12 cellular contexts compared by ENCODE assay signal in genomic region chr11:124536520-124536919, GRCh38. TPM values are rescaled to one million over a fixed set of nuclear protein-coding genes. Genes with fewer than 3 reads are reported as not detected.
DNase-seq lines count a peak whose midpoint lies in the region; ATAC-seq lines count a peak whose summit lies in the region.
"Had no signal": no experiment of that assay in that cellular context is flagged by ENCODE, and none has a peak within 500 bp of the region (broad histone marks: within the 10 kb centered on the region; RNA-seq: fewer than 3 reads in every experiment).

No MANE protein-coding gene starts in this region.

- no peak overlapping the region for H4K8ac ChIP-seq in mesenchymal stem cell (ENCODE audit: low read length)

- no peaks in the 10 kb centered on the region for H3K79me1 ChIP-seq in mesenchymal stem cell (replicated peaks; ENCODE audit: low read length, poor library complexity, severe bottlenecking)

- H3K4me3 ChIP-seq in mesenchymal stem cell (ENCODE audit: insufficient read depth in 1 of 2, low read depth in 1 of 2, low read length in 2 of 2) = no peak overlapping the region

- H2BK15ac ChIP-seq in mesenchymal stem cell (ENCODE audit: low read depth, poor library complexity, severe bottlenecking) = no peak overlapping the region

- no peak overlapping the region for H2AFZ ChIP-seq in mesenchymal stem cell (ENCODE audit: low read depth, low read length)

- no peak overlapping the region for H2BK12ac ChIP-seq in mesenchymal stem cell (ENCODE audit: low read length in 2 of 2)

- DNase-seq in CMK (ENCODE audit: low read depth) (peak; percentile 46), NCI-H460 (ENCODE audit: extremely low read depth, low read depth) (peak; percentile 56), epithelial cell of prostate (ENCODE audit: low read depth, low spot score) (peak; percentile 29), mesenchymal stem cell (peak; percentile 58), DMS 273 (lab: John Stamatoyannopoulos, UW; ENCODE audit: unreplicated experiment) (no peak)
- no peak for DNase-seq in naive thymus-derived CD8-positive, alpha-beta T cell
- DNase-seq: DND-41 had no signal

- POLR2A ChIA-PET in naive thymus-derived CD8-positive, alpha-beta T cell (lab: Charles Lee) = no interaction called here

- H3K23ac ChIP-seq in mesenchymal stem cell (ENCODE audit: low read length in 2 of 2) = no peak overlapping the region

- peak overlapping the region in 1 of 10 donors; percentile 45 for H3K27ac Mint-ChIP-seq in naive thymus-derived CD8-positive, alpha-beta T cell
- H3K27ac Mint-ChIP-seq: activated T-helper 1 cell treated with anti-CD3 and anti-CD28 coated beads, Interleukin-12 subunit alpha, Interleukin-12 subunit beta, Interleukin-2, Interleukin-4 antibody, amounts not matched to agents 30 ng/mL and 10 ng/mL and 1 ng/mL, durations not matched to agents 14 hours and 24 hours and 36 hours had no signal

- peaks cover 0 to 4% (median 0%) of the 10 kb centered on the region in 3 donors for H3K36me3 Mint-ChIP-seq in naive thymus-derived CD8-positive, alpha-beta T cell

- no peaks in the 10 kb centered on the region for H3K4me1 ChIP-seq in mesenchymal stem cell (ENCODE audit: control insufficient read depth, insufficient read depth, low read depth, low read length)

- no peak overlapping the region for H2BK120ac ChIP-seq in mesenchymal stem cell (ENCODE audit: low read depth, low read length)

- H3K27ac ChIP-seq in epithelial cell of prostate = no peak overlapping the region
- H3K27ac ChIP-seq in mesenchymal stem cell (ENCODE audit: low read length, poor library complexity, severe bottlenecking) = no peak overlapping the region

- no peaks in the 10 kb centered on the region for H3K27me3 ChIP-seq in mesenchymal stem cell (ENCODE audit: control insufficient read depth in 1 of 2, insufficient read depth in 1 of 2, low read length in 2 of 2)

- H2AK5ac ChIP-seq in mesenchymal stem cell (ENCODE audit: low read length, severe bottlenecking) = no peak overlapping the region

- ATAC-seq in GM21528 (IDR thresholded peaks at IDR 0.05; ENCODE audit: low FRiP score, unreplicated experiment) = no peak
- no peak for ATAC-seq in naive thymus-derived CD8-positive, alpha-beta T cell
- no peak for ATAC-seq in GM19395 (IDR thresholded peaks at IDR 0.05; ENCODE audit: unreplicated experiment)

- H3K36me3 ChIP-seq in mesenchymal stem cell (ENCODE audit: control insufficient read depth in 1 of 2, insufficient read depth in 2 of 2, low read depth in 1 of 2, low read length in 2 of 2) = no peaks in the 10 kb centered on the region

- no peak overlapping the region for H2BK5ac ChIP-seq in mesenchymal stem cell (ENCODE audit: low read depth, low read length, poor library complexity, severe bottlenecking)

- H3K4me2 ChIP-seq in mesenchymal stem cell (ENCODE audit: low read length, poor library complexity, severe bottlenecking) = no peak overlapping the region

- H3K14ac ChIP-seq in mesenchymal stem cell (ENCODE audit: low read length in 2 of 2) = peak overlapping the region in 1 of 2 experiments; percentile 35

- no peak overlapping the region for H4K91ac ChIP-seq in mesenchymal stem cell (ENCODE audit: low read length)

- H3K27me3 Mint-ChIP-seq in naive thymus-derived CD8-positive, alpha-beta T cell = peaks cover 19 to 88% (median 41%) of the 10 kb centered on the region in 5 donors

- H3K4me3 Mint-ChIP-seq in naive thymus-derived CD8-positive, alpha-beta T cell = no peak overlapping the region
- H3K4me3 Mint-ChIP-seq: activated T-helper 1 cell treated with anti-CD3 and anti-CD28 coated beads, Interleukin-12 subunit alpha, Interleukin-12 subunit beta, Interleukin-2, Interleukin-4 antibody, amounts not matched to agents 30 ng/mL and 10 ng/mL and 1 ng/mL, durations not matched to agents 14 hours and 24 hours and 36 hours had no signal

- H3K18ac ChIP-seq in mesenchymal stem cell (ENCODE audit: low read depth in 1 of 2, low read length in 2 of 2) = no peak overlapping the region

- no peaks in the 10 kb centered on the region for H3K9me3 ChIP-seq in mesenchymal stem cell (ENCODE audit: control insufficient read depth, low read length)

- H3K9ac ChIP-seq in mesenchymal stem cell (ENCODE audit: low read length) = no peak overlapping the region

- 68% methylated on average over 5 of the region's 6 CpGs for WGBS in mesenchymal stem cell

- H3K4me1 Mint-ChIP-seq in naive thymus-derived CD8-positive, alpha-beta T cell = no peaks in the 10 kb centered on the region

- H3K9me3 Mint-ChIP-seq in naive thymus-derived CD8-positive, alpha-beta T cell = peaks cover 0 to 3% (median 0%) of the 10 kb centered on the region in 9 donors
- H3K9me3 Mint-ChIP-seq: activated T-helper 1 cell treated with anti-CD3 and anti-CD28 coated beads, Interleukin-12 subunit alpha, Interleukin-12 subunit beta, Interleukin-2, Interleukin-4 antibody, amounts not matched to agents 30 ng/mL and 10 ng/mL and 1 ng/mL, durations not matched to agents 14 hours and 24 hours and 36 hours had no signal

- no peak overlapping the region for H3K4ac ChIP-seq in mesenchymal stem cell (ENCODE audit: low read depth in 1 of 2, low read length in 2 of 2)

RNA-seq across cellular contexts. Expression of gene OR8B12, which starts 6.9 kb away (rescaled TPM):
- total RNA-seq in NCI-H460 (2014; rRNA removed; shearing (Covaris generic)) = not detected in 2 replicates
- not detected in 2 replicates for polyA plus RNA-seq in NCI-H460 (2014; cell fraction: nucleus; rRNA removed)
- polyA plus RNA-seq in mesenchymal stem cell (2013, experiment 1 of 2) = not detected
- polyA plus RNA-seq in mesenchymal stem cell (2013, experiment 2 of 2) = not detected
- not detected for total RNA-seq in naive thymus-derived CD8-positive, alpha-beta T cell
- polyA plus RNA-seq in naive thymus-derived CD8-positive, alpha-beta T cell = not detected
- total RNA-seq: activated T-helper 1 cell treated with anti-CD3 and anti-CD28 coated beads, Interleukin-12 subunit alpha, Interleukin-12 subunit beta, Interleukin-2, Interleukin-4 antibody, amounts not matched to agents 30 ng/mL and 10 ng/mL and 1 ng/mL, durations not matched to agents 14 hours and 24 hours and 36 hours; renal cortical epithelial cell had no signal
- polyA plus RNA-seq: esophagus had no signal

RNA-seq across cellular contexts. Expression of gene OR8A1, which starts 33.3 kb away (rescaled TPM):
- total RNA-seq in NCI-H460 (2014; rRNA removed; shearing (Covaris generic)) = not detected in 2 replicates
- polyA plus RNA-seq in NCI-H460 (2014; cell fraction: nucleus; rRNA removed) = not detected in 2 replicates
- polyA plus RNA-seq in mesenchymal stem cell (2013, experiment 1 of 2) = not detected
- polyA plus RNA-seq in mesenchymal stem cell (2013, experiment 2 of 2) = not detected
- total RNA-seq in naive thymus-derived CD8-positive, alpha-beta T cell = not detected
- not detected for polyA plus RNA-seq in naive thymus-derived CD8-positive, alpha-beta T cell
- total RNA-seq: activated T-helper 1 cell treated with anti-CD3 and anti-CD28 coated beads, Interleukin-12 subunit alpha, Interleukin-12 subunit beta, Interleukin-2, Interleukin-4 antibody, amounts not matched to agents 30 ng/mL and 10 ng/mL and 1 ng/mL, durations not matched to agents 14 hours and 24 hours and 36 hours; renal cortical epithelial cell had no signal
- polyA plus RNA-seq: esophagus had no signal

Comparison
In these comparisons a context has a peak if more than half of its experiments do, and no peak if none do; other contexts are left out.
1. DNase-seq: peak in CMK (single experiment), NCI-H460 (single experiment), epithelial cell of prostate (single experiment) and mesenchymal stem cell (single experiment); none in DMS 273 (single experiment) and naive thymus-derived CD8-positive, alpha-beta T cell (0 of 10).